13 cellular contexts compared by ENCODE assay signal in the genomic region with DNA sequence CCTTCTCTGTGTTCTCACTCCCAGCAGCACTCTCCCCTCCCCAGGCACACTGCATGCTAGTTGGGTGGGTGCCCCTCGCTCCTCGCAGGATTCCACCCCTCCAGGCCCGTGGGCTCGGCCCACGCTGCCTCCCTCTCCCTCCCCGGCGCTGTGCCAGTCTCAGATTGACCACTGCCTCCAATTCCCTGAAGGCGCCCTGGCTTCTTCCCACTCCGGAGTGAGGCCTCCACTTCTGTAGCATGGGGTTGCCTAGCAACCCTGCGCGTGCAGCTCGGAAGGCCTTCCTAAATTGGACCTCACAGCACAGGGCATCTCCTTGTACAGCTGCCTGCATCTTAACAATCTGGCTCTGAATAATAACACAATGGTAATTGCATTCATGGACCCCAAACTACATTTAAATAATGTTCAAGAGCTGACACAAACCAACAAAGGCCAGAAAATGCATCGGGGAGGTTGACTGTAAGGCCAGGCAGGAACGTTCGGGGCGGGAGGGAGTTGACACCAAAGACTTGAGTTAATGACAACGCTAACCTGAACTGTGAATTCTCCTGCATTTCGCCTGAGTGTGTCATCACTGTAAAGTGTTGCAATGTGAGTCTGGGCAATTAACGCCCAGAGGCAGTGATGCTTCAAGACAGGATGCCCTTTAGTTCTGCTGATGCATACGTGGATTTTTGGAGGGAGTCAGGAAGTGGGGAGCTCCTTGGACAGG.
A peak's percentile ranks its signal among the peaks of the same experiment; 100 is the strongest.
DNase-seq lines count a peak whose midpoint lies in the region; FAIRE-seq and TF ChIP-seq lines count a peak whose summit lies in the region.
"Had no signal": no experiment of that assay in that cellular context is flagged by ENCODE, and none has a peak within 500 bp of the region (broad histone marks: within the 10 kb centered on the region; RNA-seq: fewer than 3 reads in every experiment).

No MANE protein-coding gene starts in this region.

- no peaks in the 10 kb centered on the region for H3K36me3 ChIP-seq in adrenal gland (replicated peaks in 1 of 2)
- no peaks in the 10 kb centered on the region for H3K36me3 ChIP-seq in keratinocyte (ENCODE audit: control insufficient read depth in 2 of 2, extremely low read depth in 1 of 2, insufficient read depth in 2 of 2, low read length in 2 of 2)
- no peaks in the 10 kb centered on the region for H3K36me3 ChIP-seq in testis (ENCODE audit: low read depth, missing control alignments)
- H3K36me3 ChIP-seq: tibial artery had no signal

- no peaks in the 10 kb centered on the region for H3K9me1 ChIP-seq in keratinocyte (ENCODE audit: control insufficient read depth, extremely low read depth, insufficient read depth, low read length)

- DNase-seq in NK-92 treated with Interleukin-12 subunit alpha and Interleukin-12 subunit beta, amount 100 ng/mL, for 24 hours (lab: John Stamatoyannopoulos, UW): peak; percentile 7
- DNase-seq in NK-92 (lab: John Stamatoyannopoulos, UW; ENCODE audit: unreplicated experiment): no peak
- DNase-seq in adrenal gland: peak in 5 of 7 donors; percentile 22 to 57 (median 39)
- peak; percentile 28 for DNase-seq in keratinocyte (ENCODE audit: low read depth, low spot score)
- peak; percentile 54 for DNase-seq in testis
- DNase-seq in HK-2 (ENCODE audit: unreplicated experiment): no peak
- no peak for DNase-seq in GM20000 (ENCODE audit: low spot score)
- no peak for DNase-seq in GM19239 (ENCODE audit: insufficient read length, low spot score)
- DNase-seq: activated CD4-positive, alpha-beta T cell treated with anti-CD3 and anti-CD28 coated beads, Interleukin-2, amount 50 U/mL, for 48 hours; activated naive CD4-positive, alpha-beta T cell; foreskin fibroblast; tibial artery had no signal

- intact Hi-C loops in adrenal gland (cut with DNase I): no loop called here
- intact Hi-C loops in testis (cut with DNase I; ENCODE audit: low total_unique reads): no loop called here

- no peaks in the 10 kb centered on the region for H4K20me1 ChIP-seq in keratinocyte (ENCODE audit: control insufficient read depth, extremely low read depth, insufficient read depth, low read length)

- dilution Hi-C loops in keratinocyte (cut with MboI; ENCODE audit: extremely low pct_ligation_motif_present, low sequenced_read_pairs): no loop called here

- H3K27ac ChIP-seq in adrenal gland: peak overlapping the region; percentile 16 to 72 (median 43)
- no peak overlapping the region for H3K27ac ChIP-seq in keratinocyte (ENCODE audit: control insufficient read depth, insufficient read depth, low read length)
- H3K27ac ChIP-seq in testis: no peak overlapping the region
- H3K27ac ChIP-seq: KMS-11, tibial artery had no signal

- no peak overlapping the region for H3K4me3 ChIP-seq in adrenal gland
- H3K4me3 ChIP-seq in keratinocyte (ENCODE audit: control insufficient read depth in 2 of 3, extremely low read depth in 1 of 3, insufficient read depth in 2 of 3, low read depth in 1 of 3, low read length in 3 of 3): no peak overlapping the region
- no peak overlapping the region for H3K4me3 ChIP-seq in testis
- H3K4me3 ChIP-seq: tibial artery had no signal

- no peak overlapping the region for H3K4me2 ChIP-seq in keratinocyte (ENCODE audit: control insufficient read depth, extremely low read depth, insufficient read depth, low read depth, low read length)
- H3K4me2 ChIP-seq: KMS-11 had no signal

- FAIRE-seq in keratinocyte (lab: Jason Lieb, UNC) (no peak), GM19239 (lab: Jason Lieb, UNC) (no peak)

- TF ChIP-seq POLR2A in adrenal gland (IDR thresholded peaks at IDR 0.05) (no peak), testis (IDR thresholded peaks at IDR 0.05) (no peak)

- no peaks in the 10 kb centered on the region for H3K79me2 ChIP-seq in keratinocyte (ENCODE audit: control insufficient read depth, insufficient read depth, low read length)

- WGBS in adrenal gland, 4 donors: 36 to 48% (median 43%) methylated on average over 17 to 20 of the region's 20 CpGs
- WGBS in testis, 2 donors: 44 to 51% methylated on average over 20 of the region's 20 CpGs

- no peak for TF ChIP-seq CTCF in adrenal gland (IDR thresholded peaks at IDR 0.05)
- TF ChIP-seq CTCF in keratinocyte (optimal IDR thresholded peaks at IDR 0.05 in 1 of 3, IDR thresholded peaks at IDR 0.05 in 1 of 3, conservative IDR thresholded peaks at IDR 0.05 in 1 of 3; ENCODE audit: extremely low read depth in 1 of 3, insufficient read depth in 2 of 3, low read length in 3 of 3): no peak
- TF ChIP-seq CTCF in testis (IDR thresholded peaks at IDR 0.05): no peak
- no peak for TF ChIP-seq CTCF in GM20000 (IDR thresholded peaks at IDR 0.05; ENCODE audit: extremely low read depth, missing control alignments)

- H3K4me1 ChIP-seq in adrenal gland (replicated peaks in 1 of 2): peaks cover 15 to 26% of the 10 kb centered on the region in 2 donors
- peaks cover 4% of the 10 kb centered on the region for H3K4me1 ChIP-seq in keratinocyte (ENCODE audit: control insufficient read depth, extremely low read depth, insufficient read depth, low read length)
- peaks cover 6% of the 10 kb centered on the region for H3K4me1 ChIP-seq in testis

- H3K27me3 ChIP-seq in adrenal gland (no peaks in the 10 kb centered on the region), keratinocyte (ENCODE audit: control insufficient read depth, extremely low read depth, insufficient read depth, low read length) (peaks cover 5% of the 10 kb centered on the region), testis (no peaks in the 10 kb centered on the region)
- H3K27me3 ChIP-seq: tibial artery had no signal

- no peak overlapping the region for H3K9ac ChIP-seq in keratinocyte (ENCODE audit: control insufficient read depth, extremely low read depth, insufficient read depth, low read length)
- H3K9ac ChIP-seq: KMS-11 had no signal

- no peak overlapping the region for H2AFZ ChIP-seq in keratinocyte (ENCODE audit: control insufficient read depth, low read length)

- H3K9me3 ChIP-seq in adrenal gland (replicated peaks in 1 of 3) (no peaks in the 10 kb centered on the region), keratinocyte (ENCODE audit: control insufficient read depth, low read depth, low read length) (no peaks in the 10 kb centered on the region), testis (no peaks in the 10 kb centered on the region)
- H3K9me3 ChIP-seq: tibial artery had no signal

Comparison
In these comparisons a context has a peak if more than half of its experiments do, and no peak if none do; other contexts are left out.
1. DNase-seq: peak in NK-92 treated with Interleukin-12 subunit alpha and Interleukin-12 subunit beta, amount 100 ng/mL, for 24 hours (single experiment), adrenal gland (5 of 7), keratinocyte (single experiment) and testis (single experiment); none in NK-92 (single experiment), HK-2 (single experiment), GM20000 (single experiment) and GM19239 (single experiment).
2. H3K27ac ChIP-seq: peak in adrenal gland (5 of 5); none in keratinocyte (single experiment) and testis (0 of 2).